In the genomic region with DNA sequence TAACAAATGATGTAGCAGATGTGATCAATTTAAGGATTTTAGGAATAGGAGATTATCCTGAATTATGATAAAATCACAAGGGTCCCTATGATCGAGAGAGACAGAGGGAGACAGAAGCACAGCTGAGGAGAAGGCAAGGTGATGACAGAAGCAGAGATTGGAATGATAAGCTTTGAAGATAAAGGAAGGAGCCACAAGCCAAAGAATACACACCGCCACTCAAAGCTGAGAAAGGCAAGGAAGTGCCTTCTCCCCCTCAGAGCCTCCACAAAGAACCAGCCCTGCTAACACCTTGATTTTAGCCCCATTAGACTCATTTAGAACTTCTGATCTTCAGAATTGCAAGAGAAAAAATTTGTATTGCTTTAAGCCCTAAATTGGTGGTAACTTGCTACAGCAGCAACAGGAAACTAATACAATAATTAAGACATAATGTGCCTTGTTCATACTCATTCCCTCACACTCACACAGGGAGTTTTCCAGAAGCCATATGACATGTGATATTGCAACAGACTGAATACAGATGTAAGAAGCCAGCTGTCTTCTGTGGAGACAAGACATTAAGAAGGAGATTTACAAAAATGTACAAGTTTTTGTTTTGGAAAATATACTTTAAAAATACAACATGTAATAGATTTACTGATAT, we compare ENCODE assay signal across 1 cellular context.
TF ChIP-seq lines count a peak whose summit lies in the region.

No MANE protein-coding gene starts in this region.

TF ChIP-seq in K562, 482 proteins besides CTCF, POLR2A, EP300 and RAD21 (continued from another document and continues in another):
- TF ChIP-seq IRF2 (CRISPR knock-in tag; IDR thresholded peaks at IDR 0.05), result no peak
- TF ChIP-seq ZNF766 (CRISPR knock-in tag; conservative IDR thresholded peaks at IDR 0.05), result no peak
- TF ChIP-seq, protein P1, sequence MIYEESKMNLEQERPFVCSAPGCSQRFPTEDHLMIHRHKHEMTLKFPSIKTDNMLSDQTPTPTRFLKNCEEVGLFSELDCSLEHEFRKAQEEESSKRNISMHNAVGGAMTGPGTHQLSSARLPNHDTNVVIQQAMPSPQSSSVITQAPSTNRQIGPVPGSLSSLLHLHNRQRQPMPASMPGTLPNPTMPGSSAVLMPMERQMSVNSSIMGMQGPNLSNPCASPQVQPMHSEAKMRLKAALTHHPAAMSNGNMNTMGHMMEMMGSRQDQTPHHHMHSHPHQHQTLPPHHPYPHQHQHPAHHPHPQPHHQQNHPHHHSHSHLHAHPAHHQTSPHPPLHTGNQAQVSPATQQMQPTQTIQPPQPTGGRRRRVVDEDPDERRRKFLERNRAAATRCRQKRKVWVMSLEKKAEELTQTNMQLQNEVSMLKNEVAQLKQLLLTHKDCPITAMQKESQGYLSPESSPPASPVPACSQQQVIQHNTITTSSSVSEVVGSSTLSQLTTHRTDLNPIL (CRISPR knock-in tag; IDR thresholded peaks at IDR 0.05), result no peak
- TF ChIP-seq BACH1 (tag; IDR thresholded peaks at IDR 0.05), result no peak
- no peak for TF ChIP-seq ZNF76 (CRISPR knock-in tag; IDR thresholded peaks at IDR 0.05; ENCODE audit: borderline replicate concordance)
- no peak for TF ChIP-seq FOS (IDR thresholded peaks at IDR 0.05; ENCODE audit: extremely low read depth, insufficient read length)
- TF ChIP-seq, protein P2, sequence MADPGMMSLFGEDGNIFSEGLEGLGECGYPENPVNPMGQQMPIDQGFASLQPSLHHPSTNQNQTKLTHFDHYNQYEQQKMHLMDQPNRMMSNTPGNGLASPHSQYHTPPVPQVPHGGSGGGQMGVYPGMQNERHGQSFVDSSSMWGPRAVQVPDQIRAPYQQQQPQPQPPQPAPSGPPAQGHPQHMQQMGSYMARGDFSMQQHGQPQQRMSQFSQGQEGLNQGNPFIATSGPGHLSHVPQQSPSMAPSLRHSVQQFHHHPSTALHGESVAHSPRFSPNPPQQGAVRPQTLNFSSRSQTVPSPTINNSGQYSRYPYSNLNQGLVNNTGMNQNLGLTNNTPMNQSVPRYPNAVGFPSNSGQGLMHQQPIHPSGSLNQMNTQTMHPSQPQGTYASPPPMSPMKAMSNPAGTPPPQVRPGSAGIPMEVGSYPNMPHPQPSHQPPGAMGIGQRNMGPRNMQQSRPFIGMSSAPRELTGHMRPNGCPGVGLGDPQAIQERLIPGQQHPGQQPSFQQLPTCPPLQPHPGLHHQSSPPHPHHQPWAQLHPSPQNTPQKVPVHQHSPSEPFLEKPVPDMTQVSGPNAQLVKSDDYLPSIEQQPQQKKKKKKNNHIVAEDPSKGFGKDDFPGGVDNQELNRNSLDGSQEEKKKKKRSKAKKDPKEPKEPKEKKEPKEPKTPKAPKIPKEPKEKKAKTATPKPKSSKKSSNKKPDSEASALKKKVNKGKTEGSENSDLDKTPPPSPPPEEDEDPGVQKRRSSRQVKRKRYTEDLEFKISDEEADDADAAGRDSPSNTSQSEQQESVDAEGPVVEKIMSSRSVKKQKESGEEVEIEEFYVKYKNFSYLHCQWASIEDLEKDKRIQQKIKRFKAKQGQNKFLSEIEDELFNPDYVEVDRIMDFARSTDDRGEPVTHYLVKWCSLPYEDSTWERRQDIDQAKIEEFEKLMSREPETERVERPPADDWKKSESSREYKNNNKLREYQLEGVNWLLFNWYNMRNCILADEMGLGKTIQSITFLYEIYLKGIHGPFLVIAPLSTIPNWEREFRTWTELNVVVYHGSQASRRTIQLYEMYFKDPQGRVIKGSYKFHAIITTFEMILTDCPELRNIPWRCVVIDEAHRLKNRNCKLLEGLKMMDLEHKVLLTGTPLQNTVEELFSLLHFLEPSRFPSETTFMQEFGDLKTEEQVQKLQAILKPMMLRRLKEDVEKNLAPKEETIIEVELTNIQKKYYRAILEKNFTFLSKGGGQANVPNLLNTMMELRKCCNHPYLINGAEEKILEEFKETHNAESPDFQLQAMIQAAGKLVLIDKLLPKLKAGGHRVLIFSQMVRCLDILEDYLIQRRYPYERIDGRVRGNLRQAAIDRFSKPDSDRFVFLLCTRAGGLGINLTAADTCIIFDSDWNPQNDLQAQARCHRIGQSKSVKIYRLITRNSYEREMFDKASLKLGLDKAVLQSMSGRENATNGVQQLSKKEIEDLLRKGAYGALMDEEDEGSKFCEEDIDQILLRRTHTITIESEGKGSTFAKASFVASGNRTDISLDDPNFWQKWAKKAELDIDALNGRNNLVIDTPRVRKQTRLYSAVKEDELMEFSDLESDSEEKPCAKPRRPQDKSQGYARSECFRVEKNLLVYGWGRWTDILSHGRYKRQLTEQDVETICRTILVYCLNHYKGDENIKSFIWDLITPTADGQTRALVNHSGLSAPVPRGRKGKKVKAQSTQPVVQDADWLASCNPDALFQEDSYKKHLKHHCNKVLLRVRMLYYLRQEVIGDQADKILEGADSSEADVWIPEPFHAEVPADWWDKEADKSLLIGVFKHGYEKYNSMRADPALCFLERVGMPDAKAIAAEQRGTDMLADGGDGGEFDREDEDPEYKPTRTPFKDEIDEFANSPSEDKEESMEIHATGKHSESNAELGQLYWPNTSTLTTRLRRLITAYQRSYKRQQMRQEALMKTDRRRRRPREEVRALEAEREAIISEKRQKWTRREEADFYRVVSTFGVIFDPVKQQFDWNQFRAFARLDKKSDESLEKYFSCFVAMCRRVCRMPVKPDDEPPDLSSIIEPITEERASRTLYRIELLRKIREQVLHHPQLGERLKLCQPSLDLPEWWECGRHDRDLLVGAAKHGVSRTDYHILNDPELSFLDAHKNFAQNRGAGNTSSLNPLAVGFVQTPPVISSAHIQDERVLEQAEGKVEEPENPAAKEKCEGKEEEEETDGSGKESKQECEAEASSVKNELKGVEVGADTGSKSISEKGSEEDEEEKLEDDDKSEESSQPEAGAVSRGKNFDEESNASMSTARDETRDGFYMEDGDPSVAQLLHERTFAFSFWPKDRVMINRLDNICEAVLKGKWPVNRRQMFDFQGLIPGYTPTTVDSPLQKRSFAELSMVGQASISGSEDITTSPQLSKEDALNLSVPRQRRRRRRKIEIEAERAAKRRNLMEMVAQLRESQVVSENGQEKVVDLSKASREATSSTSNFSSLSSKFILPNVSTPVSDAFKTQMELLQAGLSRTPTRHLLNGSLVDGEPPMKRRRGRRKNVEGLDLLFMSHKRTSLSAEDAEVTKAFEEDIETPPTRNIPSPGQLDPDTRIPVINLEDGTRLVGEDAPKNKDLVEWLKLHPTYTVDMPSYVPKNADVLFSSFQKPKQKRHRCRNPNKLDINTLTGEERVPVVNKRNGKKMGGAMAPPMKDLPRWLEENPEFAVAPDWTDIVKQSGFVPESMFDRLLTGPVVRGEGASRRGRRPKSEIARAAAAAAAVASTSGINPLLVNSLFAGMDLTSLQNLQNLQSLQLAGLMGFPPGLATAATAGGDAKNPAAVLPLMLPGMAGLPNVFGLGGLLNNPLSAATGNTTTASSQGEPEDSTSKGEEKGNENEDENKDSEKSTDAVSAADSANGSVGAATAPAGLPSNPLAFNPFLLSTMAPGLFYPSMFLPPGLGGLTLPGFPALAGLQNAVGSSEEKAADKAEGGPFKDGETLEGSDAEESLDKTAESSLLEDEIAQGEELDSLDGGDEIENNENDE (IDR thresholded peaks at IDR 0.05; ENCODE audit: low read depth, low read length), result no peak
- TF ChIP-seq MCM7 (IDR thresholded peaks at IDR 0.05), result no peak
- TF ChIP-seq TAF7 (tag; IDR thresholded peaks at IDR 0.05), result no peak
- TF ChIP-seq, protein P3, sequence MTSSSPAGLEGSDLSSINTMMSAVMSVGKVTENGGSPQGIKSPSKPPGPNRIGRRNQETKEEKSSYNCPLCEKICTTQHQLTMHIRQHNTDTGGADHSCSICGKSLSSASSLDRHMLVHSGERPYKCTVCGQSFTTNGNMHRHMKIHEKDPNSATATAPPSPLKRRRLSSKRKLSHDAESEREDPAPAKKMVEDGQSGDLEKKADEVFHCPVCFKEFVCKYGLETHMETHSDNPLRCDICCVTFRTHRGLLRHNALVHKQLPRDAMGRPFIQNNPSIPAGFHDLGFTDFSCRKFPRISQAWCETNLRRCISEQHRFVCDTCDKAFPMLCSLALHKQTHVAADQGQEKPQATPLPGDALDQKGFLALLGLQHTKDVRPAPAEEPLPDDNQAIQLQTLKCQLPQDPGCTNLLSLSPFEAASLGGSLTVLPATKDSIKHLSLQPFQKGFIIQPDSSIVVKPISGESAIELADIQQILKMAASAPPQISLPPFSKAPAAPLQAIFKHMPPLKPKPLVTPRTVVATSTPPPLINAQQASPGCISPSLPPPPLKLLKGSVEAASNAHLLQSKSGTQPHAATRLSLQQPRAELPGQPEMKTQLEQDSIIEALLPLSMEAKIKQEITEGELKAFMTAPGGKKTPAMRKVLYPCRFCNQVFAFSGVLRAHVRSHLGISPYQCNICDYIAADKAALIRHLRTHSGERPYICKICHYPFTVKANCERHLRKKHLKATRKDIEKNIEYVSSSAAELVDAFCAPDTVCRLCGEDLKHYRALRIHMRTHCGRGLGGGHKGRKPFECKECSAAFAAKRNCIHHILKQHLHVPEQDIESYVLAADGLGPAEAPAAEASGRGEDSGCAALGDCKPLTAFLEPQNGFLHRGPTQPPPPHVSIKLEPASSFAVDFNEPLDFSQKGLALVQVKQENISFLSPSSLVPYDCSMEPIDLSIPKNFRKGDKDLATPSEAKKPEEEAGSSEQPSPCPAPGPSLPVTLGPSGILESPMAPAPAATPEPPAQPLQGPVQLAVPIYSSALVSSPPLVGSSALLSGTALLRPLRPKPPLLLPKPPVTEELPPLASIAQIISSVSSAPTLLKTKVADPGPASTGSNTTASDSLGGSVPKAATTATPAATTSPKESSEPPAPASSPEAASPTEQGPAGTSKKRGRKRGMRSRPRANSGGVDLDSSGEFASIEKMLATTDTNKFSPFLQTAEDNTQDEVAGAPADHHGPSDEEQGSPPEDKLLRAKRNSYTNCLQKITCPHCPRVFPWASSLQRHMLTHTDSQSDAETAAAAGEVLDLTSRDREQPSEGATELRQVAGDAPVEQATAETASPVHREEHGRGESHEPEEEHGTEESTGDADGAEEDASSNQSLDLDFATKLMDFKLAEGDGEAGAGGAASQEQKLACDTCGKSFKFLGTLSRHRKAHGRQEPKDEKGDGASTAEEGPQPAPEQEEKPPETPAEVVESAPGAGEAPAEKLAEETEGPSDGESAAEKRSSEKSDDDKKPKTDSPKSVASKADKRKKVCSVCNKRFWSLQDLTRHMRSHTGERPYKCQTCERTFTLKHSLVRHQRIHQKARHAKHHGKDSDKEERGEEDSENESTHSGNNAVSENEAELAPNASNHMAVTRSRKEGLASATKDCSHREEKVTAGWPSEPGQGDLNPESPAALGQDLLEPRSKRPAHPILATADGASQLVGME (CRISPR knock-in tag; IDR thresholded peaks at IDR 0.05), result no peak
- TF ChIP-seq, protein P4, sequence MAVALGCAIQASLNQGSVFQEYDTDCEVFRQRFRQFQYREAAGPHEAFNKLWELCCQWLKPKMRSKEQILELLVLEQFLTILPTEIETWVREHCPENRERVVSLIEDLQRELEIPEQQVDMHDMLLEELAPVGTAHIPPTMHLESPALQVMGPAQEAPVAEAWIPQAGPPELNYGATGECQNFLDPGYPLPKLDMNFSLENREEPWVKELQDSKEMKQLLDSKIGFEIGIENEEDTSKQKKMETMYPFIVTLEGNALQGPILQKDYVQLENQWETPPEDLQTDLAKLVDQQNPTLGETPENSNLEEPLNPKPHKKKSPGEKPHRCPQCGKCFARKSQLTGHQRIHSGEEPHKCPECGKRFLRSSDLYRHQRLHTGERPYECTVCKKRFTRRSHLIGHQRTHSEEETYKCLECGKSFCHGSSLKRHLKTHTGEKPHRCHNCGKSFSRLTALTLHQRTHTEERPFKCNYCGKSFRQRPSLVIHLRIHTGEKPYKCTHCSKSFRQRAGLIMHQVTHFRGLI (CRISPR knock-in tag; IDR thresholded peaks at IDR 0.05), result no peak
- peak; percentile 9; the same call in 1 of the 2 replicates for TF ChIP-seq MECOM (CRISPR knock-in tag; IDR thresholded peaks at IDR 0.05)
- TF ChIP-seq DPF2 (IDR thresholded peaks at IDR 0.05), result peak; percentile 56
- TF ChIP-seq L3MBTL2 (IDR thresholded peaks at IDR 0.05), result 0 out of 2 replicates have a peak, but pooled peaks have one; percentile 36
- peak; percentile 72; the same call in 1 of the 2 replicates for TF ChIP-seq HES1 (IDR thresholded peaks at IDR 0.05; ENCODE audit: low read depth)
- no peak for TF ChIP-seq SIRT6 (IDR thresholded peaks at IDR 0.05; ENCODE audit: low read depth, low read length)
- TF ChIP-seq HDAC8 (tag; IDR thresholded peaks at IDR 0.05), result no peak
- TF ChIP-seq ARID2 (IDR thresholded peaks at IDR 0.05), result no peak
- TF ChIP-seq SP2 (IDR thresholded peaks at IDR 0.05; ENCODE audit: extremely low read depth, low read depth, low read length, poor library complexity, severe bottlenecking), result no peak
- TF ChIP-seq ZNF644 (tag; IDR thresholded peaks at IDR 0.05; ENCODE audit: low read depth), result no peak
- no peak for TF ChIP-seq TAL1 (IDR thresholded peaks at IDR 0.05)
- no peak for TF ChIP-seq ZFP30 (CRISPR knock-in tag; IDR thresholded peaks at IDR 0.05; ENCODE audit: borderline replicate concordance)
- TF ChIP-seq SREBF1 (IDR thresholded peaks at IDR 0.05; ENCODE audit: borderline replicate concordance, low read depth, low read length), result no peak
- TF ChIP-seq, protein P5, sequence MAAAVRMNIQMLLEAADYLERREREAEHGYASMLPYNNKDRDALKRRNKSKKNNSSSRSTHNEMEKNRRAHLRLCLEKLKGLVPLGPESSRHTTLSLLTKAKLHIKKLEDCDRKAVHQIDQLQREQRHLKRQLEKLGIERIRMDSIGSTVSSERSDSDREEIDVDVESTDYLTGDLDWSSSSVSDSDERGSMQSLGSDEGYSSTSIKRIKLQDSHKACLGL (CRISPR knock-in tag; IDR thresholded peaks at IDR 0.05; ENCODE audit: borderline replicate concordance, poor library complexity, severe bottlenecking), result no peak
- no peak for TF ChIP-seq NFYB (IDR thresholded peaks at IDR 0.05; ENCODE audit: extremely low read depth, insufficient read length)
- TF ChIP-seq, protein P6, sequence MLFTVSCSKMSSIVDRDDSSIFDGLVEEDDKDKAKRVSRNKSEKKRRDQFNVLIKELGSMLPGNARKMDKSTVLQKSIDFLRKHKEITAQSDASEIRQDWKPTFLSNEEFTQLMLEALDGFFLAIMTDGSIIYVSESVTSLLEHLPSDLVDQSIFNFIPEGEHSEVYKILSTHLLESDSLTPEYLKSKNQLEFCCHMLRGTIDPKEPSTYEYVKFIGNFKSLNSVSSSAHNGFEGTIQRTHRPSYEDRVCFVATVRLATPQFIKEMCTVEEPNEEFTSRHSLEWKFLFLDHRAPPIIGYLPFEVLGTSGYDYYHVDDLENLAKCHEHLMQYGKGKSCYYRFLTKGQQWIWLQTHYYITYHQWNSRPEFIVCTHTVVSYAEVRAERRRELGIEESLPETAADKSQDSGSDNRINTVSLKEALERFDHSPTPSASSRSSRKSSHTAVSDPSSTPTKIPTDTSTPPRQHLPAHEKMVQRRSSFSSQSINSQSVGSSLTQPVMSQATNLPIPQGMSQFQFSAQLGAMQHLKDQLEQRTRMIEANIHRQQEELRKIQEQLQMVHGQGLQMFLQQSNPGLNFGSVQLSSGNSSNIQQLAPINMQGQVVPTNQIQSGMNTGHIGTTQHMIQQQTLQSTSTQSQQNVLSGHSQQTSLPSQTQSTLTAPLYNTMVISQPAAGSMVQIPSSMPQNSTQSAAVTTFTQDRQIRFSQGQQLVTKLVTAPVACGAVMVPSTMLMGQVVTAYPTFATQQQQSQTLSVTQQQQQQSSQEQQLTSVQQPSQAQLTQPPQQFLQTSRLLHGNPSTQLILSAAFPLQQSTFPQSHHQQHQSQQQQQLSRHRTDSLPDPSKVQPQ (CRISPR knock-in tag; IDR thresholded peaks at IDR 0.05; ENCODE audit: borderline replicate concordance), result no peak
